Comparison of ENCODE assay signal across 8 cellular contexts in genomic region chr14:22994762-22995275, GRCh38. TPM values are rescaled to one million over a fixed set of nuclear protein-coding genes. Genes with fewer than 3 reads are reported as not detected.
DNase-seq lines count a peak whose midpoint lies in the region; ATAC-seq and TF ChIP-seq lines count a peak whose summit lies in the region.

No MANE protein-coding gene starts in this region.

- in situ Hi-C loops in GM13977 (cut with MboI; ENCODE audit: low pct_unique_long_range_greater_than_20kb, low sequenced_read_pairs, unreplicated experiment) (no loop called here), Panc1 (cut with HindIII; ENCODE audit: low pct_unique_long_range_greater_than_20kb, low sequenced_read_pairs) (no loop called here)

- H3K27me3 ChIP-seq in AG04450 (ENCODE audit: control insufficient read depth, insufficient read depth, low read length): no peaks in the 10 kb centered on the region
- H3K27me3 ChIP-seq in Panc1 (ENCODE audit: control insufficient read depth, insufficient read depth, low read length): no peaks in the 10 kb centered on the region
- H3K27me3 ChIP-seq in lung (ENCODE audit: control insufficient read depth, insufficient read depth): no peaks in the 10 kb centered on the region

- no peaks in the 10 kb centered on the region for H3K4me1 Mint-ChIP-seq in activated T-helper 1 cell treated with anti-CD3 and anti-CD28 coated beads, Interleukin-12 subunit alpha, Interleukin-12 subunit beta, Interleukin-2, Interleukin-4 antibody, amounts not matched to agents 30 ng/mL and 10 ng/mL and 1 ng/mL, durations not matched to agents 14 hours and 24 hours and 36 hours (ENCODE audit: low read depth)

- TF ChIP-seq CTCF in AG04450 (IDR thresholded peaks at IDR 0.05; ENCODE audit: low read depth, low read length) (peak; percentile 78), GM13977 (IDR thresholded peaks at IDR 0.05; ENCODE audit: extremely low read depth, insufficient read depth, missing control alignments) (peak; percentile 74), Panc1 (IDR thresholded peaks at IDR 0.05) (peak; percentile 80), cardiac fibroblast (IDR thresholded peaks at IDR 0.05; ENCODE audit: low read depth, low read length) (peak; percentile 53), lung (IDR thresholded peaks at IDR 0.05; ENCODE audit: control extremely low read depth, extremely low read depth) (peak; percentile 28)

- no peak overlapping the region for H3K27ac ChIP-seq in AG04450 (ENCODE audit: low read depth, low read length)
- H3K27ac ChIP-seq in Panc1 (ENCODE audit: low read length): no peak overlapping the region
- no peak overlapping the region for H3K27ac ChIP-seq in lung (ENCODE audit: low read depth in 1 of 2, low read length in 1 of 2)

- no peaks in the 10 kb centered on the region for H3K27me3 Mint-ChIP-seq in activated T-helper 1 cell treated with anti-CD3 and anti-CD28 coated beads, Interleukin-12 subunit alpha, Interleukin-12 subunit beta, Interleukin-2, Interleukin-4 antibody, amounts not matched to agents 30 ng/mL and 10 ng/mL and 1 ng/mL, durations not matched to agents 14 hours and 24 hours and 36 hours (ENCODE audit: insufficient read depth)

- H3K4me1 ChIP-seq in Panc1 (ENCODE audit: control insufficient read depth, insufficient read depth, low read length): peaks cover 5% of the 10 kb centered on the region; the same call in 1 of the 2 replicates
- H3K4me1 ChIP-seq in lung (ENCODE audit: control insufficient read depth in 2 of 2, insufficient read depth in 2 of 2, low read length in 2 of 2): no peaks in the 10 kb centered on the region

- intact Hi-C loops in Panc1 (cut with micrococcal nuclease; ENCODE audit: unreplicated experiment): no loop called here
- intact Hi-C loops in activated T-helper 1 cell treated with anti-CD3 and anti-CD28 coated beads, Interleukin-12 subunit alpha, Interleukin-12 subunit beta, Interleukin-2, Interleukin-4 antibody, amounts not matched to agents 30 ng/mL and 10 ng/mL and 1 ng/mL, durations not matched to agents 14 hours and 24 hours and 36 hours (cut with micrococcal nuclease): loop anchor here (2.0 to 10.0 kb wide), 2 partner anchors 64 to 190 kb away; partner anchors contain the start of gene SLC7A8

- ATAC-seq in Panc1: peak; percentile 91
- no peak for ATAC-seq in lung (ENCODE audit: insufficient read depth, low FRiP score)

- no peaks in the 10 kb centered on the region for H3K36me3 ChIP-seq in Panc1 (ENCODE audit: control insufficient read depth, insufficient read depth, low read length)
- H3K36me3 ChIP-seq in lung (ENCODE audit: control insufficient read depth in 2 of 2, insufficient read depth in 2 of 2, low read length in 2 of 2): peaks cover 1 to 2% of the 10 kb centered on the region in 2 donors

- H3K4me3 ChIP-seq in AG04450 (ENCODE audit: low read depth, low read length) (no peak overlapping the region), Panc1 (ENCODE audit: low read depth in 2 of 2, low read length in 2 of 2) (no peak overlapping the region), cardiac fibroblast (replicated peaks in 1 of 2; ENCODE audit: low read depth in 2 of 2, low read length in 2 of 2) (no peak overlapping the region), lung (no peak overlapping the region)

- POLR2A ChIA-PET in AG04450 (lab: Yijun Ruan, JAX): interaction anchor here (1.1 to 1.9 kb wide), 4 partner anchors 10 to 63 kb away, joined by 3 to 11 read pairs (median 8); partner anchors contain the start of genes AJUBA and CDH24
- POLR2A ChIA-PET in Panc1 (lab: Charles Lee): interaction anchor here (0.6 to 0.7 kb wide), 2 partner anchors 13 to 33 kb away, joined by 4 to 13 read pairs; no protein-coding TSS in a partner anchor

- no TSS peak for BruUV-seq in Panc1 (replicated peaks; lab: Mats Ljungman, UMichigan)

- CTCF ChIA-PET in AG04450 (lab: Charles Lee) (interaction anchor here (0.7 to 5.2 kb wide), 35 partner anchors 8 to 438 kb away, joined by 3 to 128 read pairs (median 6); partner anchors contain the start of genes ACIN1, AJUBA, CDH24 and HAUS4), Panc1 (lab: Charles Lee) (interaction anchor here (0.6 to 1.5 kb wide), 14 partner anchors 8 to 178 kb away, joined by 3 to 15 read pairs (median 4); partner anchors contain the start of genes AJUBA and CDH24)

- H3K9me3 Mint-ChIP-seq in activated T-helper 1 cell treated with anti-CD3 and anti-CD28 coated beads, Interleukin-12 subunit alpha, Interleukin-12 subunit beta, Interleukin-2, Interleukin-4 antibody, amounts not matched to agents 30 ng/mL and 10 ng/mL and 1 ng/mL, durations not matched to agents 14 hours and 24 hours and 36 hours: no peaks in the 10 kb centered on the region

- peaks cover 5% of the 10 kb centered on the region for H3K36me3 Mint-ChIP-seq in activated T-helper 1 cell treated with anti-CD3 and anti-CD28 coated beads, Interleukin-12 subunit alpha, Interleukin-12 subunit beta, Interleukin-2, Interleukin-4 antibody, amounts not matched to agents 30 ng/mL and 10 ng/mL and 1 ng/mL, durations not matched to agents 14 hours and 24 hours and 36 hours (ENCODE audit: low read depth)

- no peak overlapping the region for H3K27ac Mint-ChIP-seq in activated T-helper 1 cell treated with anti-CD3 and anti-CD28 coated beads, Interleukin-12 subunit alpha, Interleukin-12 subunit beta, Interleukin-2, Interleukin-4 antibody, amounts not matched to agents 30 ng/mL and 10 ng/mL and 1 ng/mL, durations not matched to agents 14 hours and 24 hours and 36 hours

- no peak for DNase-seq in AG04450 (ENCODE audit: low read depth, low spot score)
- DNase-seq in GM13977 (ENCODE audit: low spot score): peak; percentile 52
- no peak for DNase-seq in Panc1 (ENCODE audit: low read depth, low spot score)
- DNase-seq in cardiac fibroblast (ENCODE audit: low read depth in 2 of 2): peak; percentile 67 to 71
- DNase-seq in lung (ENCODE audit: low spot score): peak; percentile 64
- DNase-seq in activated T-helper 1 cell treated with anti-CD3 and anti-CD28 coated beads, Interleukin-12 subunit alpha, Interleukin-12 subunit beta, Interleukin-2, Interleukin-4 antibody, amounts not matched to agents 30 ng/mL and 10 ng/mL and 1 ng/mL, durations not matched to agents 14 hours and 24 hours and 36 hours (ENCODE audit: low spot score): no peak
- no peak for DNase-seq in effector CD4-positive, alpha-beta T cell
- DNase-seq in GOT3 (lab: John Stamatoyannopoulos, UW): no peak

- no peaks in the 10 kb centered on the region for H3K9me3 ChIP-seq in AG04450 (ENCODE audit: control insufficient read depth, insufficient read depth, low read length)
- H3K9me3 ChIP-seq in Panc1 (ENCODE audit: control insufficient read depth, insufficient read depth, low read depth, low read length): no peaks in the 10 kb centered on the region
- no peaks in the 10 kb centered on the region for H3K9me3 ChIP-seq in lung (ENCODE audit: control insufficient read depth in 2 of 2, insufficient read depth in 1 of 2, low read length in 1 of 2)

- WGBS in lung, 2 donors: 9 to 16% methylated on average over 4 of the region's 4 CpGs

- no peak overlapping the region for H3K4me3 Mint-ChIP-seq in activated T-helper 1 cell treated with anti-CD3 and anti-CD28 coated beads, Interleukin-12 subunit alpha, Interleukin-12 subunit beta, Interleukin-2, Interleukin-4 antibody, amounts not matched to agents 30 ng/mL and 10 ng/mL and 1 ng/mL, durations not matched to agents 14 hours and 24 hours and 36 hours

RNA-seq across cellular contexts. Expression of gene AJUBA, which starts 12.5 kb away (rescaled TPM):
- polyA plus RNA-seq in AG04450 (2011; rRNA removed) (77.0 and 82.9 TPM in 2 replicates), lung (10 to 100 TPM in 1 of 2 donors, 1 to 10 TPM in 1; 7.2 to 23.7 TPM)
- polyA minus RNA-seq in AG04450 (2011; rRNA and poly(A)+ RNA removed): 121 and 131 TPM in 2 replicates
- total RNA-seq in Panc1 (2021; ENCODE audit: unreplicated experiment) (50.2 TPM), lung (10 to 100 TPM; 33.8 to 34.2 TPM)
- 22.9 TPM for polyA plus RNA-seq in Panc1 (2012; ENCODE audit: insufficient read length)
- total RNA-seq in activated T-helper 1 cell treated with anti-CD3 and anti-CD28 coated beads, Interleukin-12 subunit alpha, Interleukin-12 subunit beta, Interleukin-2, Interleukin-4 antibody, amounts not matched to agents 30 ng/mL and 10 ng/mL and 1 ng/mL, durations not matched to agents 14 hours and 24 hours and 36 hours: 1.8 and 2.7 TPM in 2 replicates

RNA-seq across cellular contexts. Expression of gene C14orf93, which starts 15.1 kb away (rescaled TPM):
- polyA plus RNA-seq in AG04450 (2011; rRNA removed) (7.8 and 8.4 TPM in 2 replicates), lung (1 to 10 TPM; 7.5 to 8.4 TPM)
- 9.9 and 18.3 TPM in 2 replicates for polyA minus RNA-seq in AG04450 (2011; rRNA and poly(A)+ RNA removed)
- total RNA-seq in Panc1 (2021; ENCODE audit: unreplicated experiment) (5.6 TPM), lung (10 to 100 TPM; 10.3 to 14.9 TPM)
- polyA plus RNA-seq in Panc1 (2012; ENCODE audit: insufficient read length): 7.1 TPM
- total RNA-seq in activated T-helper 1 cell treated with anti-CD3 and anti-CD28 coated beads, Interleukin-12 subunit alpha, Interleukin-12 subunit beta, Interleukin-2, Interleukin-4 antibody, amounts not matched to agents 30 ng/mL and 10 ng/mL and 1 ng/mL, durations not matched to agents 14 hours and 24 hours and 36 hours: 6.3 and 7.2 TPM in 2 replicates

RNA-seq across cellular contexts. Expression of gene HAUS4, which starts 37.9 kb away (rescaled TPM):
- polyA plus RNA-seq in AG04450 (2011; rRNA removed) (22.7 and 25.4 TPM in 2 replicates), lung (10 to 100 TPM; 28.3 to 45.5 TPM)
- 11.1 and 18.0 TPM in 2 replicates for polyA minus RNA-seq in AG04450 (2011; rRNA and poly(A)+ RNA removed)
- total RNA-seq in Panc1 (2021; ENCODE audit: unreplicated experiment) (25.7 TPM), lung (10 to 100 TPM; 47.2 to 49.0 TPM)
- 14.1 TPM for polyA plus RNA-seq in Panc1 (2012; ENCODE audit: insufficient read length)
- 52.4 and 56.4 TPM in 2 replicates for total RNA-seq in activated T-helper 1 cell treated with anti-CD3 and anti-CD28 coated beads, Interleukin-12 subunit alpha, Interleukin-12 subunit beta, Interleukin-2, Interleukin-4 antibody, amounts not matched to agents 30 ng/mL and 10 ng/mL and 1 ng/mL, durations not matched to agents 14 hours and 24 hours and 36 hours

RNA-seq across cellular contexts. Expression of gene PSMB5, which starts 39.9 kb away (rescaled TPM):
- 282 and 292 TPM in 2 replicates for polyA plus RNA-seq in AG04450 (2011; rRNA removed)
- 170 and 211 TPM in 2 replicates for polyA minus RNA-seq in AG04450 (2011; rRNA and poly(A)+ RNA removed)
- 149 TPM for total RNA-seq in Panc1 (2021; ENCODE audit: unreplicated experiment)
- polyA plus RNA-seq in Panc1 (2012; ENCODE audit: insufficient read length): 252 TPM
- total RNA-seq in lung: 100 to 1,000 TPM in 1 of 2 donors, 10 to 100 TPM in 1; 64.8 to 107 TPM
- 100 to 1,000 TPM in 1 of 2 donors, 10 to 100 TPM in 1; 94.6 to 147 TPM for polyA plus RNA-seq in lung
- total RNA-seq in activated T-helper 1 cell treated with anti-CD3 and anti-CD28 coated beads, Interleukin-12 subunit alpha, Interleukin-12 subunit beta, Interleukin-2, Interleukin-4 antibody, amounts not matched to agents 30 ng/mL and 10 ng/mL and 1 ng/mL, durations not matched to agents 14 hours and 24 hours and 36 hours: 144 and 148 TPM in 2 replicates

RNA-seq across cellular contexts. Expression of gene PSMB11, which starts 47.2 kb away (rescaled TPM):
- not detected in 2 replicates for polyA plus RNA-seq in AG04450 (2011; rRNA removed)
- not detected in 2 replicates for polyA minus RNA-seq in AG04450 (2011; rRNA and poly(A)+ RNA removed)
- not detected for total RNA-seq in Panc1 (2021; ENCODE audit: unreplicated experiment)
- polyA plus RNA-seq in Panc1 (2012; ENCODE audit: insufficient read length): not detected
- total RNA-seq in lung: not detected
- not detected for polyA plus RNA-seq in lung
- total RNA-seq in activated T-helper 1 cell treated with anti-CD3 and anti-CD28 coated beads, Interleukin-12 subunit alpha, Interleukin-12 subunit beta, Interleukin-2, Interleukin-4 antibody, amounts not matched to agents 30 ng/mL and 10 ng/mL and 1 ng/mL, durations not matched to agents 14 hours and 24 hours and 36 hours: not detected in 2 replicates

Comparison
In these comparisons a context has a peak if more than half of its experiments do, and no peak if none do; other contexts are left out.
1. DNase-seq: peak in GM13977 (single experiment), cardiac fibroblast (2 of 2) and lung (single experiment); none in AG04450 (single experiment), Panc1 (single experiment), activated T-helper 1 cell treated with anti-CD3 and anti-CD28 coated beads, Interleukin-12 subunit alpha, Interleukin-12 subunit beta, Interleukin-2, Interleukin-4 antibody, amounts not matched to agents 30 ng/mL and 10 ng/mL and 1 ng/mL, durations not matched to agents 14 hours and 24 hours and 36 hours (single experiment), effector CD4-positive, alpha-beta T cell (single experiment) and GOT3 (single experiment).
2. CTCF ChIP-seq: peak in every context shown above with its lines; median percentile 80 in Panc1; 78 in AG04450; 74 in GM13977; 53 in cardiac fibroblast; 28 in lung.